9 cellular contexts compared by ENCODE assay signal in the genomic region with DNA sequence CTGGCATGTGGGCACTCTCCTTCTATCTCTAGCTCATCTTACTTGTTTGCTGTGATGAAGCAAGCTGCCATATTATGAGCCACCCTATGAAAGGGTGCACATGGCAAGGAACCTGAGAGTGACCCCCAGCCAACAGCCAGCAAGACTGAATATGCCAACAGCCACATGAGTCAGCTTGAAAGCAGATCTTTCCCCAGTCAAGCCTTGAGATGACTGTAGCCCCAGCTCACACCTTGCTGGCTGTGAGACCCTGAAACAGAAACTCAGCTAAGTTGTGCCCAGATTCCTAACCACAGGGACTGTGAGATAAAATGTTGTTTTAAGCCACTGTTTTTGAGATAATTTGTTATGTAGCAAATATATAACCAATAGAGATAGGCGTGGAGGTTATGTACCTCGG.
A peak's percentile ranks its signal among the peaks of the same experiment; 100 is the strongest.
DNase-seq lines count a peak whose midpoint lies in the region; ATAC-seq lines count a peak whose summit lies in the region.
"Had no signal": no experiment of that assay in that cellular context is flagged by ENCODE, and none has a peak within 500 bp of the region (broad histone marks: within the 10 kb centered on the region; RNA-seq: fewer than 3 reads in every experiment).

No MANE protein-coding gene starts in this region.

- DNase-seq in kidney tubule cell (ENCODE audit: low spot score): peak; percentile 58
- no peak for DNase-seq in hepatic stellate cell (ENCODE audit: low spot score)
- DNase-seq in NCI-H2107 (lab: John Stamatoyannopoulos, UW): no peak
- DNase-seq in NCI-H2227 treated with DMSO at 0.1 percent for 48 hours (lab: John Stamatoyannopoulos, UW): no peak
- DNase-seq: caudate nucleus had no signal

- peak; percentile 92 for ATAC-seq in GM18508 (IDR thresholded peaks at IDR 0.05; ENCODE audit: insufficient read depth, unreplicated experiment)
- peak; percentile 81 for ATAC-seq in GM21447 (IDR thresholded peaks at IDR 0.05; ENCODE audit: unreplicated experiment)
- peak; percentile 53 for ATAC-seq in HG03571 (IDR thresholded peaks at IDR 0.05; ENCODE audit: unreplicated experiment)
- ATAC-seq in GM19328 (IDR thresholded peaks at IDR 0.05; ENCODE audit: unreplicated experiment): no peak
